In genomic region chr3:12869025-12869695, GRCh38 we compare ENCODE assay signal across 8 cellular contexts. TPM values are rescaled to one million over a fixed set of nuclear protein-coding genes. Genes with fewer than 3 reads are reported as not detected.
A peak's percentile ranks its signal among the peaks of the same experiment; 100 is the strongest.
DNase-seq lines count a peak whose midpoint lies in the region; ATAC-seq lines count a peak whose summit lies in the region.

No MANE protein-coding gene starts in this region.

- no peaks in the 10 kb centered on the region for H3K36me3 Mint-ChIP-seq in activated naive CD8-positive, alpha-beta T cell treated with anti-CD3 and anti-CD28 coated beads for 36 hours

- peaks cover 15% of the 10 kb centered on the region for H3K27me3 Mint-ChIP-seq in activated naive CD8-positive, alpha-beta T cell treated with anti-CD3 and anti-CD28 coated beads for 36 hours
- peaks cover 58% of the 10 kb centered on the region for H3K27me3 Mint-ChIP-seq in stimulated activated naive CD8-positive, alpha-beta T cell treated with anti-CD3 and anti-CD28 coated beads, Interleukin-15, amount 100 ng/mL, for 72 hours

- H3K27ac Mint-ChIP-seq in activated naive CD8-positive, alpha-beta T cell treated with anti-CD3 and anti-CD28 coated beads for 36 hours, result no peak overlapping the region
- peak overlapping the region in 1 of 2 donors; percentile 69 for H3K27ac Mint-ChIP-seq in stimulated activated naive CD8-positive, alpha-beta T cell treated with anti-CD3 and anti-CD28 coated beads, Interleukin-15, amount 100 ng/mL, for 72 hours

- intact Hi-C loops in left colon (cut with DNase I, micrococcal nuclease), result no loop called here

- DNase-seq in 8988T (peak; percentile 44), GM19240 (ENCODE audit: insufficient read length, low spot score) (peak; percentile 59), HuH-7.5 (ENCODE audit: low spot score) (peak; percentile 89), left colon (peak; percentile 42 to 83), ureter (ENCODE audit: low spot score) (no peak)
- peak; percentile 35 for DNase-seq in activated naive CD8-positive, alpha-beta T cell treated with anti-CD3 and anti-CD28 coated beads for 36 hours
- DNase-seq in stimulated activated naive CD8-positive, alpha-beta T cell treated with anti-CD3 and anti-CD28 coated beads, Interleukin-15, amount 100 ng/mL, for 72 hours, result peak in 1 of 2 donors; percentile 40

- ATAC-seq in left colon, result peak; percentile 86
- ATAC-seq in stimulated activated naive CD8-positive, alpha-beta T cell treated with anti-CD3 and anti-CD28 coated beads, Interleukin-15, amount 100 ng/mL, for 72 hours, result peak; percentile 46
- no peak for ATAC-seq in HG03442 (IDR thresholded peaks at IDR 0.05; ENCODE audit: unreplicated experiment)

- peaks cover 3% of the 10 kb centered on the region for H3K9me3 Mint-ChIP-seq in activated naive CD8-positive, alpha-beta T cell treated with anti-CD3 and anti-CD28 coated beads for 36 hours
- H3K9me3 Mint-ChIP-seq in stimulated activated naive CD8-positive, alpha-beta T cell treated with anti-CD3 and anti-CD28 coated beads, Interleukin-15, amount 100 ng/mL, for 72 hours, result peaks cover 0 to 18% of the 10 kb centered on the region in 2 donors

- peaks cover 7% of the 10 kb centered on the region for H3K4me1 Mint-ChIP-seq in activated naive CD8-positive, alpha-beta T cell treated with anti-CD3 and anti-CD28 coated beads for 36 hours
- peaks cover 24% of the 10 kb centered on the region for H3K4me1 Mint-ChIP-seq in stimulated activated naive CD8-positive, alpha-beta T cell treated with anti-CD3 and anti-CD28 coated beads, Interleukin-15, amount 100 ng/mL, for 72 hours

- H3K4me3 Mint-ChIP-seq in activated naive CD8-positive, alpha-beta T cell treated with anti-CD3 and anti-CD28 coated beads for 36 hours, result no peak overlapping the region
- peak overlapping the region; percentile 44 to 85 for H3K4me3 Mint-ChIP-seq in stimulated activated naive CD8-positive, alpha-beta T cell treated with anti-CD3 and anti-CD28 coated beads, Interleukin-15, amount 100 ng/mL, for 72 hours

RNA-seq across cellular contexts. Expression of gene RPL32, which starts 27.8 kb away (rescaled TPM):
- 1,000 to 10,000 TPM; 2,700 to 2,702 TPM for total RNA-seq in activated naive CD8-positive, alpha-beta T cell treated with anti-CD3 and anti-CD28 coated beads for 36 hours
- total RNA-seq in left colon (1,000 to 10,000 TPM; 1,145 to 1,173 TPM), ureter (2,253 TPM)
